In the genomic region with DNA sequence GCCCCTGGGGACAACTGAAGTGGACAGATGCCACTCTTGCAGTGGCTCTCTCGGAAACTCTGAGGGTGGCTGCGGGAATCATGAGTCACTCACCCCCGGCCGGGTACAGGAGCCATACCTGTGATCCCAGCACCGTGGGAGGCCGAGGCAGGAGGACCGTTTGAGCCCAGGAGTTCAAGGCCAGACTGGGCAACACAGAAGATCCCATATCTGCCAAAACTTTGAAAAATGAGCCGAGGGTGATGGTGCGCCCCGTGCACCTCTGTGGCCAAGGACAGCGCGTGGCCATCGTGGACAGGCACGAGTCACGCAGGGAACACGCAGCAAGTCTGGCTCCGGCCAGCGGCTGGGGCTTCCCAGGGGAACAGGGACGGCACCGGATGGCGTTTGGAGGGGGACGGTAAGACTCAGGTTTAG, we compare ENCODE assay signal across 19 cellular contexts.
"Had no signal": no experiment of that assay in that cellular context is flagged by ENCODE, and none has a peak within 500 bp of the region (broad histone marks: within the 10 kb centered on the region; RNA-seq: fewer than 3 reads in every experiment).

No MANE protein-coding gene starts in this region.

- DNase-seq: activated CD4-positive, alpha-beta T cell treated with anti-CD3 and anti-CD28 coated beads for 4 hours; activated CD8-positive, alpha-beta T cell treated with anti-CD3 and anti-CD28 coated beads for 36 hours; activated gamma-delta T cell treated with Interleukin-2 at 50 U/mL for 16 hours; dermis blood vessel endothelial cell; effector memory CD8-positive, alpha-beta T cell; gastrocnemius medialis; heart right ventricle; mesenchymal stem cell; nephron progenitor cell; stimulated activated CD4-positive, alpha-beta T cell treated with anti-CD3 and anti-CD28 coated beads, Interleukin-12 subunit alpha, Interleukin-12 subunit beta, amount 100 ng/mL, for 4 hours; stimulated activated CD4-positive, alpha-beta T cell treated with anti-CD3 and anti-CD28 coated beads, Interleukin-2, amount 100 ng/mL, for 24 hours; T-helper 17 cell; tibial artery; uterus; WERI-Rb-1 had no signal

- H3K27ac ChIP-seq: ascending aorta, gastrocnemius medialis, heart right ventricle, tibial artery, uterus, WERI-Rb-1 had no signal

- FAIRE-seq: bronchial epithelial cell had no signal

- H3K27me3 Mint-ChIP-seq: activated CD8-positive, alpha-beta T cell treated with anti-CD3 and anti-CD28 coated beads for 36 hours; effector memory CD8-positive, alpha-beta T cell; stimulated activated memory B cell treated with anti-CD40 and anti-IgM and Interleukin-4, amounts not matched to agents 10 μg/mL and 1 μg/mL and 100 μg/mL, for 72 hours; T-helper 17 cell had no signal

- H3K27me3 ChIP-seq: ascending aorta, heart right ventricle, uterus had no signal

- H3K9me3 ChIP-seq: ascending aorta, gastrocnemius medialis, heart right ventricle, tibial artery, uterus had no signal

- H3K36me3 ChIP-seq: ascending aorta, gastrocnemius medialis, heart right ventricle, uterus, WERI-Rb-1 had no signal

- H3K4me1 Mint-ChIP-seq: T-helper 17 cell had no signal

- ATAC-seq: activated CD8-positive, alpha-beta T cell treated with anti-CD3 and anti-CD28 coated beads for 36 hours; effector memory CD8-positive, alpha-beta T cell; gastrocnemius medialis; heart right ventricle; left lobe of liver; stimulated activated memory B cell treated with anti-CD40 and anti-IgM and Interleukin-4, amounts not matched to agents 10 μg/mL and 1 μg/mL and 100 μg/mL, for 72 hours; T-helper 17 cell had no signal

- H3K9me3 Mint-ChIP-seq: activated CD8-positive, alpha-beta T cell treated with anti-CD3 and anti-CD28 coated beads for 36 hours; effector memory CD8-positive, alpha-beta T cell; nephron progenitor cell; stimulated activated memory B cell treated with anti-CD40 and anti-IgM and Interleukin-4, amounts not matched to agents 10 μg/mL and 1 μg/mL and 100 μg/mL, for 72 hours had no signal

- H3K36me3 Mint-ChIP-seq: stimulated activated memory B cell treated with anti-CD40 and anti-IgM and Interleukin-4, amounts not matched to agents 10 μg/mL and 1 μg/mL and 100 μg/mL, for 72 hours had no signal

- H3K27ac Mint-ChIP-seq: activated CD8-positive, alpha-beta T cell treated with anti-CD3 and anti-CD28 coated beads for 36 hours; nephron progenitor cell; stimulated activated memory B cell treated with anti-CD40 and anti-IgM and Interleukin-4, amounts not matched to agents 10 μg/mL and 1 μg/mL and 100 μg/mL, for 72 hours; T-helper 17 cell had no signal

- H3K4me3 ChIP-seq: ascending aorta, gastrocnemius medialis, heart right ventricle, tibial artery, uterus had no signal

- H3K4me3 Mint-ChIP-seq: activated CD8-positive, alpha-beta T cell treated with anti-CD3 and anti-CD28 coated beads for 36 hours; effector memory CD8-positive, alpha-beta T cell; nephron progenitor cell; stimulated activated memory B cell treated with anti-CD40 and anti-IgM and Interleukin-4, amounts not matched to agents 10 μg/mL and 1 μg/mL and 100 μg/mL, for 72 hours; T-helper 17 cell had no signal
